ENCODE assay signal across 1 cellular context in genomic region chr6:157379656-157380457, GRCh38.
TF ChIP-seq lines count a peak whose summit lies in the region.

No MANE protein-coding gene starts in this region.

TF ChIP-seq in HepG2, 621 proteins besides CTCF, POLR2A, EP300 and RAD21 (continued from another document and continues in another):
- peak; percentile 17; the same call in 1 of the 2 replicates for TF ChIP-seq ZNF710 (CRISPR knock-in tag; IDR thresholded peaks at IDR 0.05; ENCODE audit: borderline replicate concordance)
- no peak for TF ChIP-seq BORCS8-MEF2B (CRISPR knock-in tag; IDR thresholded peaks at IDR 0.05)
- peak; percentile 28; the same call in 1 of the 2 replicates for TF ChIP-seq ZNF704 (CRISPR knock-in tag; IDR thresholded peaks at IDR 0.05; ENCODE audit: borderline replicate concordance)
- peak; percentile 53; the same call in 1 of the 2 replicates for TF ChIP-seq ZNF788 (CRISPR knock-in tag; IDR thresholded peaks at IDR 0.05; ENCODE audit: borderline replicate concordance)
- no peak for TF ChIP-seq FOXP4 (CRISPR knock-in tag; IDR thresholded peaks at IDR 0.05)
- TF ChIP-seq MIER3 (CRISPR knock-in tag; IDR thresholded peaks at IDR 0.05; ENCODE audit: borderline replicate concordance), result 0 out of 2 replicates have a peak, but pooled peaks have one; percentile 55
- TF ChIP-seq, protein P1, sequence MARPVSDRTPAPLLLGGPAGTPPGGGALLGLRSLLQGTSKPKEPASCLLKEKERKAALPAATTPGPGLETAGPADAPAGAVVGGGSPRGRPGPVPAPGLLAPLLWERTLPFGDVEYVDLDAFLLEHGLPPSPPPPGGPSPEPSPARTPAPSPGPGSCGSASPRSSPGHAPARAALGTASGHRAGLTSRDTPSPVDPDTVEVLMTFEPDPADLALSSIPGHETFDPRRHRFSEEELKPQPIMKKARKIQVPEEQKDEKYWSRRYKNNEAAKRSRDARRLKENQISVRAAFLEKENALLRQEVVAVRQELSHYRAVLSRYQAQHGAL (CRISPR knock-in tag; IDR thresholded peaks at IDR 0.05; ENCODE audit: not compliant biosample characterization), result peak; percentile 28
- TF ChIP-seq SKIL (CRISPR knock-in tag; IDR thresholded peaks at IDR 0.05; ENCODE audit: borderline replicate concordance), result no peak
- TF ChIP-seq ZNF576 (CRISPR knock-in tag; IDR thresholded peaks at IDR 0.05), result 0 out of 2 replicates have a peak, but pooled peaks have one; percentile 34
- no peak; the same call in 1 of the 2 replicates for TF ChIP-seq ZNF678 (CRISPR knock-in tag; IDR thresholded peaks at IDR 0.05)
- no peak for TF ChIP-seq ZNF260 (CRISPR knock-in tag; IDR thresholded peaks at IDR 0.05; ENCODE audit: borderline replicate concordance, low read depth)
- TF ChIP-seq ZNF605 (CRISPR knock-in tag; IDR thresholded peaks at IDR 0.05), result peak; percentile 69; the same call in 1 of the 2 replicates
- peak; percentile 72 for TF ChIP-seq ZBTB7B (CRISPR knock-in tag; IDR thresholded peaks at IDR 0.05)
- TF ChIP-seq CSRNP1 (CRISPR knock-in tag; IDR thresholded peaks at IDR 0.05), result no peak
- peak; percentile 11; the same call in 1 of the 2 replicates for TF ChIP-seq IRX3 (CRISPR knock-in tag; IDR thresholded peaks at IDR 0.05; ENCODE audit: borderline replicate concordance, low read depth)
- TF ChIP-seq HOXA3 (CRISPR knock-in tag; IDR thresholded peaks at IDR 0.05), result peak; percentile 39; the same call in 1 of the 2 replicates
- TF ChIP-seq, protein P2, sequence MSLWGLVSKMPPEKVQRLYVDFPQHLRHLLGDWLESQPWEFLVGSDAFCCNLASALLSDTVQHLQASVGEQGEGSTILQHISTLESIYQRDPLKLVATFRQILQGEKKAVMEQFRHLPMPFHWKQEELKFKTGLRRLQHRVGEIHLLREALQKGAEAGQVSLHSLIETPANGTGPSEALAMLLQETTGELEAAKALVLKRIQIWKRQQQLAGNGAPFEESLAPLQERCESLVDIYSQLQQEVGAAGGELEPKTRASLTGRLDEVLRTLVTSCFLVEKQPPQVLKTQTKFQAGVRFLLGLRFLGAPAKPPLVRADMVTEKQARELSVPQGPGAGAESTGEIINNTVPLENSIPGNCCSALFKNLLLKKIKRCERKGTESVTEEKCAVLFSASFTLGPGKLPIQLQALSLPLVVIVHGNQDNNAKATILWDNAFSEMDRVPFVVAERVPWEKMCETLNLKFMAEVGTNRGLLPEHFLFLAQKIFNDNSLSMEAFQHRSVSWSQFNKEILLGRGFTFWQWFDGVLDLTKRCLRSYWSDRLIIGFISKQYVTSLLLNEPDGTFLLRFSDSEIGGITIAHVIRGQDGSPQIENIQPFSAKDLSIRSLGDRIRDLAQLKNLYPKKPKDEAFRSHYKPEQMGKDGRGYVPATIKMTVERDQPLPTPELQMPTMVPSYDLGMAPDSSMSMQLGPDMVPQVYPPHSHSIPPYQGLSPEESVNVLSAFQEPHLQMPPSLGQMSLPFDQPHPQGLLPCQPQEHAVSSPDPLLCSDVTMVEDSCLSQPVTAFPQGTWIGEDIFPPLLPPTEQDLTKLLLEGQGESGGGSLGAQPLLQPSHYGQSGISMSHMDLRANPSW (CRISPR knock-in tag; IDR thresholded peaks at IDR 0.05; ENCODE audit: borderline replicate concordance), result no peak
- TF ChIP-seq KMT2A (CRISPR knock-in tag; IDR thresholded peaks at IDR 0.05), result no peak; the same call in 1 of the 2 replicates
- no peak for TF ChIP-seq EZH2 (conservative IDR thresholded peaks at IDR 0.05; ENCODE audit: low read depth, low read length)
- TF ChIP-seq, protein P3, sequence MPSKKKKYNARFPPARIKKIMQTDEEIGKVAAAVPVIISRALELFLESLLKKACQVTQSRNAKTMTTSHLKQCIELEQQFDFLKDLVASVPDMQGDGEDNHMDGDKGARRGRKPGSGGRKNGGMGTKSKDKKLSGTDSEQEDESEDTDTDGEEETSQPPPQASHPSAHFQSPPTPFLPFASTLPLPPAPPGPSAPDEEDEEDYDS (CRISPR knock-in tag; IDR thresholded peaks at IDR 0.05), result peak; percentile 34; the same call in 1 of the 2 replicates
- TF ChIP-seq PPARG (CRISPR knock-in tag; conservative IDR thresholded peaks at IDR 0.05), result no peak; the same call in 1 of the 2 replicates
- TF ChIP-seq ZKSCAN1 (IDR thresholded peaks at IDR 0.05; ENCODE audit: low read length), result no peak
- 0 out of 2 replicates have a peak, but pooled peaks have one; percentile 91 for TF ChIP-seq PAWR (CRISPR knock-in tag; IDR thresholded peaks at IDR 0.05; ENCODE audit: borderline replicate concordance)
- TF ChIP-seq ZNF281 (CRISPR knock-in tag; IDR thresholded peaks at IDR 0.05; ENCODE audit: borderline replicate concordance), result 0 out of 2 replicates have a peak, but pooled peaks have one; percentile 43
- TF ChIP-seq, protein P4, sequence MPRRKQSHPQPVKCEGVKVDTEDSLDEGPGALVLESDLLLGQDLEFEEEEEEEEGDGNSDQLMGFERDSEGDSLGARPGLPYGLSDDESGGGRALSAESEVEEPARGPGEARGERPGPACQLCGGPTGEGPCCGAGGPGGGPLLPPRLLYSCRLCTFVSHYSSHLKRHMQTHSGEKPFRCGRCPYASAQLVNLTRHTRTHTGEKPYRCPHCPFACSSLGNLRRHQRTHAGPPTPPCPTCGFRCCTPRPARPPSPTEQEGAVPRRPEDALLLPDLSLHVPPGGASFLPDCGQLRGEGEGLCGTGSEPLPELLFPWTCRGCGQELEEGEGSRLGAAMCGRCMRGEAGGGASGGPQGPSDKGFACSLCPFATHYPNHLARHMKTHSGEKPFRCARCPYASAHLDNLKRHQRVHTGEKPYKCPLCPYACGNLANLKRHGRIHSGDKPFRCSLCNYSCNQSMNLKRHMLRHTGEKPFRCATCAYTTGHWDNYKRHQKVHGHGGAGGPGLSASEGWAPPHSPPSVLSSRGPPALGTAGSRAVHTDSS (CRISPR knock-in tag; conservative IDR thresholded peaks at IDR 0.05), result 0 out of 2 replicates have a peak, but pooled peaks have one; percentile 50
- TF ChIP-seq ZNF841 (CRISPR knock-in tag; IDR thresholded peaks at IDR 0.05; ENCODE audit: borderline replicate concordance), result no peak
- peak; percentile 25; the same call in 1 of the 2 replicates for TF ChIP-seq CBFB (CRISPR knock-in tag; IDR thresholded peaks at IDR 0.05)
- TF ChIP-seq ZNF232 (CRISPR knock-in tag; IDR thresholded peaks at IDR 0.05; ENCODE audit: borderline replicate concordance), result 0 out of 2 replicates have a peak, but pooled peaks have one; percentile 49
- TF ChIP-seq ZNF777 (CRISPR knock-in tag; IDR thresholded peaks at IDR 0.05), result peak; percentile 61
